In the genomic region with DNA sequence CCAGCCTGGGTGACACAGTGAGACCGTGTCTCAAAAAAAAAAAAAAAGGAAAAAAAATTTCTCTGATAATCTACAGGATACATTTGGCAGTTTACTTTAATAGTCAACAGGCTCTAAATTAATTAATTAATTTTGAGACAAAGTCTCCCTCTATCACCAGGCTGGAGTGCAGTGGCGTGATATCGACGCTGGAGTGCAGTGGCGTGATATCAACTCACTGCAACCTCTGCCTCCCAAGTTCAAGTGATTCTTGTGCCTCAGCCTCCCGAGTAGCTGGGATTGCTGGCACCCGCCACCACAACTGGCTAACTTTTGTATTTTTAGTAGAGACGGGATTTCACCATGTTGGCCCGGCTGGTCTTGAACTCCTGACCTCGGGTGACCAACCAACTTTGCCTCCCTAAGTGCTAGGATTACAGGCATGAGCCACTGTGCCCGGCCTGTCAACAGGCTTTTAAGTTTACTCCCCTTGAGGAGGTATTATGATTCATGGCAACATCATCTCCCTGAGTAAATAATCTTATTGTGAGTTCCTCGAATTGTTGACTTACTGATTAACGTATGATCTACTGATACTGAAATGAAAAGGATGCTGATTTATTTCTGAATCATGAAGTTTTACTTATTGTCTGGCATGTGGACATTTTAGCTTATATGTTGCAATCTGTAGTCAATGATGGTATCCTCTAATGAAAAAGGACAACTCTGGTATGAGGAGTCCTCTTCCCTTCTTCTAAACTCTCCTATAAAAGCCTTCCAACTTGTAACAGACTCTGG, we compare ENCODE assay signal across 12 cellular contexts. TPM values are rescaled to one million over a fixed set of nuclear protein-coding genes. Genes with fewer than 3 reads are reported as not detected.
DNase-seq lines count a peak whose midpoint lies in the region; ATAC-seq, FAIRE-seq and TF ChIP-seq lines count a peak whose summit lies in the region.
"Had no signal": no experiment of that assay in that cellular context is flagged by ENCODE, and none has a peak within 500 bp of the region (broad histone marks: within the 10 kb centered on the region; RNA-seq: fewer than 3 reads in every experiment).

No MANE protein-coding gene starts in this region.

- peaks cover 6% of the 10 kb centered on the region for H3K9me3 Mint-ChIP-seq in astrocyte (ENCODE audit: unreplicated experiment)
- H3K9me3 Mint-ChIP-seq in stimulated activated naive CD8-positive, alpha-beta T cell treated with anti-CD3 and anti-CD28 coated beads, Interleukin-15, amount 100 ng/mL, for 72 hours: peaks cover 12 to 17% of the 10 kb centered on the region in 2 donors

- H2BK12ac ChIP-seq in neuronal stem cell (ENCODE audit: low read length): no peak overlapping the region

- H3K4me3 ChIP-seq in AG10803 (ENCODE audit: low read length) (no peak overlapping the region), astrocyte (ENCODE audit: insufficient read depth, low read depth, low read length) (no peak overlapping the region), neuronal stem cell (ENCODE audit: low read length in 2 of 2) (no peak overlapping the region)
- H3K4me3 ChIP-seq: gastroesophageal sphincter had no signal

- H3K9ac ChIP-seq in astrocyte (ENCODE audit: low read length) (no peak overlapping the region), neuronal stem cell (ENCODE audit: low read depth, low read length, poor library complexity) (no peak overlapping the region)

- H3K36me3 Mint-ChIP-seq in astrocyte (ENCODE audit: low read depth, unreplicated experiment): no peaks in the 10 kb centered on the region
- H3K36me3 Mint-ChIP-seq: brain had no signal

- H3K9me3 ChIP-seq in astrocyte (ENCODE audit: insufficient read depth, low read depth, low read length): no peaks in the 10 kb centered on the region
- H3K9me3 ChIP-seq in neuronal stem cell (replicated peaks in 1 of 2; ENCODE audit: control insufficient read depth in 2 of 2, insufficient read depth in 1 of 2, low read depth in 1 of 2, low read length in 2 of 2): no peaks in the 10 kb centered on the region
- H3K9me3 ChIP-seq: gastroesophageal sphincter had no signal

- no peak overlapping the region for H3K4me3 Mint-ChIP-seq in astrocyte (ENCODE audit: unreplicated experiment)
- no peak overlapping the region for H3K4me3 Mint-ChIP-seq in stimulated activated naive CD8-positive, alpha-beta T cell treated with anti-CD3 and anti-CD28 coated beads, Interleukin-15, amount 100 ng/mL, for 72 hours
- H3K4me3 Mint-ChIP-seq: brain had no signal

- H3K27ac ChIP-seq in astrocyte (ENCODE audit: low read depth, low read length): peak overlapping the region; percentile 57
- no peak overlapping the region for H3K27ac ChIP-seq in neuronal stem cell (replicated peaks; ENCODE audit: low read length)
- H3K27ac ChIP-seq: gastroesophageal sphincter had no signal

- H3K27me3 ChIP-seq in astrocyte (ENCODE audit: insufficient read depth, low read length): no peaks in the 10 kb centered on the region
- H3K27me3 ChIP-seq in neuronal stem cell (ENCODE audit: control insufficient read depth in 3 of 3, insufficient read depth in 3 of 3, low read depth in 1 of 3, low read length in 3 of 3): no peaks in the 10 kb centered on the region
- H3K27me3 ChIP-seq: gastroesophageal sphincter had no signal

- no peak overlapping the region for H2AFZ ChIP-seq in astrocyte (ENCODE audit: low read depth, low read length)
- H2AFZ ChIP-seq in neuronal stem cell (ENCODE audit: low read length): no peak overlapping the region

- H4K8ac ChIP-seq in neuronal stem cell (ENCODE audit: low read depth, low read length): no peak overlapping the region

- H3K14ac ChIP-seq in neuronal stem cell (ENCODE audit: low read length): no peak overlapping the region

- FAIRE-seq in astrocyte (lab: Jason Lieb, UNC): peak; percentile 94

- H4K91ac ChIP-seq in neuronal stem cell (ENCODE audit: low read depth, low read length, poor library complexity): no peak overlapping the region

- H3K18ac ChIP-seq in neuronal stem cell (ENCODE audit: low read length): no peak overlapping the region

- H2BK15ac ChIP-seq in neuronal stem cell (ENCODE audit: low read length): no peak overlapping the region

- no peak for ATAC-seq in stimulated activated naive CD8-positive, alpha-beta T cell treated with anti-CD3 and anti-CD28 coated beads, Interleukin-15, amount 100 ng/mL, for 72 hours
- ATAC-seq: gastroesophageal sphincter had no signal

- no peaks in the 10 kb centered on the region for H3K36me3 ChIP-seq in astrocyte (ENCODE audit: insufficient read depth, low read length)
- no peaks in the 10 kb centered on the region for H3K36me3 ChIP-seq in neuronal stem cell (replicated peaks in 1 of 2; ENCODE audit: control insufficient read depth in 2 of 2, insufficient read depth in 2 of 2, low read length in 2 of 2)
- H3K36me3 ChIP-seq: gastroesophageal sphincter had no signal

- no peak overlapping the region for H2BK120ac ChIP-seq in neuronal stem cell (ENCODE audit: low read depth, low read length)

- no peak overlapping the region for H2AK5ac ChIP-seq in neuronal stem cell (ENCODE audit: low read depth, low read length)

- H3K79me1 ChIP-seq in neuronal stem cell (ENCODE audit: low read depth, low read length): no peaks in the 10 kb centered on the region

- H3K79me2 ChIP-seq in astrocyte (ENCODE audit: insufficient read depth, low read length): no peaks in the 10 kb centered on the region

- no peak overlapping the region for H2BK5ac ChIP-seq in neuronal stem cell (ENCODE audit: low read length)

- H3K4me1 Mint-ChIP-seq in astrocyte (ENCODE audit: low read depth, unreplicated experiment): no peaks in the 10 kb centered on the region
- H3K4me1 Mint-ChIP-seq in stimulated activated naive CD8-positive, alpha-beta T cell treated with anti-CD3 and anti-CD28 coated beads, Interleukin-15, amount 100 ng/mL, for 72 hours: peaks cover 30% of the 10 kb centered on the region
- H3K4me1 Mint-ChIP-seq: brain had no signal

- H4K20me1 ChIP-seq in astrocyte (ENCODE audit: insufficient read depth, low read length): no peaks in the 10 kb centered on the region

- no peak overlapping the region for H3K23ac ChIP-seq in neuronal stem cell (ENCODE audit: low read depth, low read length, poor library complexity)

- H3K4ac ChIP-seq in neuronal stem cell (ENCODE audit: low read length): no peak overlapping the region

- no peak for TF ChIP-seq CTCF in AG10803 (conservative IDR thresholded peaks at IDR 0.05; ENCODE audit: low read length)
- TF ChIP-seq CTCF in astrocyte (IDR thresholded peaks at IDR 0.05; ENCODE audit: insufficient read depth, low read depth, low read length): no peak

- no peak overlapping the region for H3K27ac Mint-ChIP-seq in astrocyte (ENCODE audit: unreplicated experiment)
- no peak overlapping the region for H3K27ac Mint-ChIP-seq in stimulated activated naive CD8-positive, alpha-beta T cell treated with anti-CD3 and anti-CD28 coated beads, Interleukin-15, amount 100 ng/mL, for 72 hours
- H3K27ac Mint-ChIP-seq: brain had no signal

- no CpG with 5 or more reads among the region's 13 CpGs for WGBS in neuronal stem cell (ENCODE audit: extremely low coverage in 2 of 2, insufficient read length in 2 of 2, insufficient replicate concordance in 1 of 2), 2 donors

- H3K4me1 ChIP-seq in astrocyte (ENCODE audit: insufficient read depth, low read length) (peaks cover 4% of the 10 kb centered on the region), neuronal stem cell (ENCODE audit: control insufficient read depth in 2 of 2, insufficient read depth in 1 of 2, low read depth in 1 of 2, low read length in 2 of 2) (no peaks in the 10 kb centered on the region)
- H3K4me1 ChIP-seq: gastroesophageal sphincter had no signal

- peak overlapping the region; percentile 32 for H3K4me2 ChIP-seq in astrocyte (ENCODE audit: low read length)
- no peak overlapping the region for H3K4me2 ChIP-seq in neuronal stem cell (ENCODE audit: insufficient read depth, low read length, poor library complexity, severe bottlenecking)

- no peaks in the 10 kb centered on the region for H3K27me3 Mint-ChIP-seq in astrocyte (ENCODE audit: low read depth, unreplicated experiment)
- no peaks in the 10 kb centered on the region for H3K27me3 Mint-ChIP-seq in stimulated activated naive CD8-positive, alpha-beta T cell treated with anti-CD3 and anti-CD28 coated beads, Interleukin-15, amount 100 ng/mL, for 72 hours
- H3K27me3 Mint-ChIP-seq: brain had no signal

- peak; percentile 85 for DNase-seq in AG10803 (ENCODE audit: low read depth)
- DNase-seq in HK-2 (ENCODE audit: unreplicated experiment): peak; percentile 23
- peak; percentile 71 for DNase-seq in astrocyte (ENCODE audit: low read depth)
- peak; percentile 74 for DNase-seq in kidney glomerular epithelial cell (lab: John Stamatoyannopoulos, UW)
- DNase-seq in neuronal stem cell (ENCODE audit: low spot score): no peak
- no peak for DNase-seq in stimulated activated naive CD8-positive, alpha-beta T cell treated with anti-CD3 and anti-CD28 coated beads, Interleukin-15, amount 100 ng/mL, for 72 hours
- DNase-seq in NCI-H2171 (lab: John Stamatoyannopoulos, UW): no peak
- DNase-seq in GDM1 (lab: John Stamatoyannopoulos, UW): no peak
- DNase-seq: DMS 273 treated with DMSO at 0.1 percent for 48 hours, NCI-H82 had no signal

RNA-seq across cellular contexts. Expression of gene MTRF1, which starts 21.3 kb away (rescaled TPM):
- 11.2 and 11.6 TPM in 2 replicates for total RNA-seq in astrocyte
- polyA plus RNA-seq in neuronal stem cell (2013, experiment 1 of 2): 11.8 TPM
- 11.2 TPM for polyA plus RNA-seq in neuronal stem cell (2013, experiment 2 of 2)

RNA-seq across cellular contexts. Expression of gene NAA16, which starts 26.4 kb away (rescaled TPM):
- total RNA-seq in astrocyte: 10.0 and 11.5 TPM in 2 replicates
- polyA plus RNA-seq in neuronal stem cell (2013, experiment 1 of 2): 29.2 TPM
- 33.4 TPM for polyA plus RNA-seq in neuronal stem cell (2013, experiment 2 of 2)

Comparison
In these comparisons a context has a peak if more than half of its experiments do, and no peak if none do; other contexts are left out.
1. DNase-seq: peak in AG10803 (single experiment), HK-2 (single experiment), astrocyte (single experiment) and kidney glomerular epithelial cell (single experiment); none in neuronal stem cell (single experiment), stimulated activated naive CD8-positive, alpha-beta T cell treated with anti-CD3 and anti-CD28 coated beads, Interleukin-15, amount 100 ng/mL, for 72 hours (0 of 2), NCI-H2171 (single experiment) and GDM1 (single experiment).